9 cellular contexts compared by ENCODE assay signal in the genomic region with DNA sequence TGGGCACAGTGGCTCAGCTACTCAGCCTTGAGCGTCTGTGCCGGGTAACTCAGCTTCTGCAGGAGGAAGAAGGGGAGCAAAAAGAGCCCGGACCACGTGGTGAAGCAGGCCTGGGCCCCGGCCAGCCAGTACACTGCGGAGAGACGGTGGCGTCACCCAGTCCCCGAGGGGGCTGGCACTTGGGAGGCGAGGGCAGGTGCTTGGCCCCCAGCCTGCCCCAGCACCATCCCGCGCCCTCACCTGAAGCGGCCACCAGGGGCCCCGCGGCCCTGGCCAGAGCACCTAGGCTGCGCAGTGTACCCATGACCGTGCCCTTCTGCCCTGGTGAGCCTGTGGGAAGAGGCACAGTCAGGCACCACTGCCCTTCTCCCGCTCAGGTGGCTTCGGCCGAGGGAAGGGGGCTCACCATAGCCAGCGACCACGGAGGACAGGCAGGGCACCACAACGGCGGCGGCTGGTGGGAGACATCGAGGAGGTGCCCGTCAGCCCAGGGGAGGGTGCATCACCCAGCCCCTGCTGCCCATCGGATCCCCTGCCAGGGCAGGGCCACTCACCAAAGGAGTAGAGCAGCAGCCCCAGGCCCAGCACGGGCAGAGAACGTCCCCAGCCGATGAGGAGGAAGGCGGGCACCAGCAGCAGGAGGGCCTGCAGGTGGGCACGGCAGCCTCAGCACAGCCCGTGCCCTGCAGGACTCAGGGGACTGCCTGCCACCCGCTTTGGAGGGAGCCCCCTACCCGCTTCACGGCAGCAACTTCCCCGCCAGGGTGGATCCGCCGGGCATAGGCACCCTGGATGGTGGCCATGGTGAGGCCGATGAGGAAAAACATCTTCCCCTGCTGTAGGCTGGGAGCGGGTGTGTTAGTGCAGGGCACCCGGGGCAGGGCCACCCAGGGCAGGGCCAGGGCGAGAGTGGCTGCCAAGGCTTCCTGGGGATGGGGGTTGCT. TPM values are rescaled to one million over a fixed set of nuclear protein-coding genes. Genes with fewer than 3 reads are reported as not detected.
A peak's percentile ranks its signal among the peaks of the same experiment; 100 is the strongest.
DNase-seq lines count a peak whose midpoint lies in the region; ATAC-seq and TF ChIP-seq lines count a peak whose summit lies in the region.
"Had no signal": no experiment of that assay in that cellular context is flagged by ENCODE, and none has a peak within 500 bp of the region (broad histone marks: within the 10 kb centered on the region; RNA-seq: fewer than 3 reads in every experiment).

No MANE protein-coding gene starts in this region.

- peak overlapping the region; percentile 91 for H3K4me3 Mint-ChIP-seq in activated CD4-positive, alpha-beta T cell treated with anti-CD3 and anti-CD28 coated beads, Interleukin-2, amount 10 ng/mL, durations not matched to agents 24 days and 14 days
- H3K4me3 Mint-ChIP-seq in activated T-helper 1 cell treated with anti-CD3 and anti-CD28 coated beads, Interleukin-12 subunit alpha, Interleukin-12 subunit beta, Interleukin-2, Interleukin-4 antibody, amounts not matched to agents 30 ng/mL and 10 ng/mL and 1 ng/mL, durations not matched to agents 14 hours and 24 hours and 36 hours = peak overlapping the region; percentile 97

- peaks cover 19% of the 10 kb centered on the region for H3K4me1 Mint-ChIP-seq in activated CD4-positive, alpha-beta T cell treated with anti-CD3 and anti-CD28 coated beads, Interleukin-2, amount 10 ng/mL, durations not matched to agents 24 days and 14 days
- peaks cover 26% of the 10 kb centered on the region for H3K4me1 Mint-ChIP-seq in activated T-helper 1 cell treated with anti-CD3 and anti-CD28 coated beads, Interleukin-12 subunit alpha, Interleukin-12 subunit beta, Interleukin-2, Interleukin-4 antibody, amounts not matched to agents 30 ng/mL and 10 ng/mL and 1 ng/mL, durations not matched to agents 14 hours and 24 hours and 36 hours (ENCODE audit: low read depth)

- TF ChIP-seq CTCF in kidney epithelial cell (IDR thresholded peaks at IDR 0.05; ENCODE audit: insufficient read depth, low read length, poor library complexity, severe bottlenecking) = peak; percentile 5
- TF ChIP-seq CTCF in transverse colon (IDR thresholded peaks at IDR 0.05) = peak in 1 of 5 experiments; percentile 35

- ATAC-seq in GM18868 (IDR thresholded peaks at IDR 0.05; ENCODE audit: unreplicated experiment) = no peak
- ATAC-seq in GM21390 (IDR thresholded peaks at IDR 0.05; ENCODE audit: unreplicated experiment) = no peak
- no peak for ATAC-seq in GM19035 (IDR thresholded peaks at IDR 0.05; ENCODE audit: unreplicated experiment)

- H3K4me1 ChIP-seq in transverse colon = peaks cover 11 to 48% (median 37%) of the 10 kb centered on the region in 4 donors

- WGBS in transverse colon (ENCODE audit: low coverage in 1 of 2), 2 donors = 66% methylated on average over 41 of the region's 44 CpGs; no CpG with 5 or more reads in 1 of the 2 donors

- peaks cover 6% of the 10 kb centered on the region for H3K36me3 ChIP-seq in kidney epithelial cell (ENCODE audit: control insufficient read depth, insufficient read depth, low read length)
- peaks cover 0 to 20% (median 6%) of the 10 kb centered on the region in 4 donors for H3K36me3 ChIP-seq in transverse colon

- H3K9me3 ChIP-seq in transverse colon = no peaks in the 10 kb centered on the region

- intact Hi-C loops in activated CD4-positive, alpha-beta T cell treated with anti-CD3 and anti-CD28 coated beads, Interleukin-2, amount 10 ng/mL, durations not matched to agents 24 days and 14 days (cut with micrococcal nuclease) = loop anchor here (5.0 kb wide), 1 partner anchor 89 kb away; a partner anchor contains a TSS
- intact Hi-C loops in activated T-helper 1 cell treated with anti-CD3 and anti-CD28 coated beads, Interleukin-12 subunit alpha, Interleukin-12 subunit beta, Interleukin-2, Interleukin-4 antibody, amounts not matched to agents 30 ng/mL and 10 ng/mL and 1 ng/mL, durations not matched to agents 14 hours and 24 hours and 36 hours (cut with micrococcal nuclease) = loop anchor here (1.0 to 10.0 kb wide), 3 partner anchors 175 to 666 kb away; a partner anchor contains a TSS
- intact Hi-C loops in transverse colon (cut with DNase I; ENCODE audit: low total_unique reads) = loop anchor here (5.0 kb wide), 2 partner anchors 89 to 169 kb away; a partner anchor contains a TSS

- no peaks in the 10 kb centered on the region for H3K9me3 Mint-ChIP-seq in activated CD4-positive, alpha-beta T cell treated with anti-CD3 and anti-CD28 coated beads, Interleukin-2, amount 10 ng/mL, durations not matched to agents 24 days and 14 days
- no peaks in the 10 kb centered on the region for H3K9me3 Mint-ChIP-seq in activated T-helper 1 cell treated with anti-CD3 and anti-CD28 coated beads, Interleukin-12 subunit alpha, Interleukin-12 subunit beta, Interleukin-2, Interleukin-4 antibody, amounts not matched to agents 30 ng/mL and 10 ng/mL and 1 ng/mL, durations not matched to agents 14 hours and 24 hours and 36 hours

- TF ChIP-seq POLR2A in transverse colon (IDR thresholded peaks at IDR 0.05) = no peak

- H3K27ac ChIP-seq in transverse colon = peak overlapping the region; percentile 90 to 97 (median 92)

- H3K27me3 ChIP-seq in kidney epithelial cell (ENCODE audit: control insufficient read depth, insufficient read depth, low read length) = no peaks in the 10 kb centered on the region
- H3K27me3 ChIP-seq in transverse colon = no peaks in the 10 kb centered on the region

- no peaks in the 10 kb centered on the region for H3K27me3 Mint-ChIP-seq in activated CD4-positive, alpha-beta T cell treated with anti-CD3 and anti-CD28 coated beads, Interleukin-2, amount 10 ng/mL, durations not matched to agents 24 days and 14 days
- H3K27me3 Mint-ChIP-seq in activated T-helper 1 cell treated with anti-CD3 and anti-CD28 coated beads, Interleukin-12 subunit alpha, Interleukin-12 subunit beta, Interleukin-2, Interleukin-4 antibody, amounts not matched to agents 30 ng/mL and 10 ng/mL and 1 ng/mL, durations not matched to agents 14 hours and 24 hours and 36 hours (ENCODE audit: insufficient read depth) = no peaks in the 10 kb centered on the region

- no peak for TF ChIP-seq EP300 in transverse colon (IDR thresholded peaks at IDR 0.05; ENCODE audit: low read depth)

- peak overlapping the region; percentile 87 for H3K27ac Mint-ChIP-seq in activated CD4-positive, alpha-beta T cell treated with anti-CD3 and anti-CD28 coated beads, Interleukin-2, amount 10 ng/mL, durations not matched to agents 24 days and 14 days
- peak overlapping the region; percentile 86 for H3K27ac Mint-ChIP-seq in activated T-helper 1 cell treated with anti-CD3 and anti-CD28 coated beads, Interleukin-12 subunit alpha, Interleukin-12 subunit beta, Interleukin-2, Interleukin-4 antibody, amounts not matched to agents 30 ng/mL and 10 ng/mL and 1 ng/mL, durations not matched to agents 14 hours and 24 hours and 36 hours

- peaks cover 48% of the 10 kb centered on the region for H3K36me3 Mint-ChIP-seq in activated CD4-positive, alpha-beta T cell treated with anti-CD3 and anti-CD28 coated beads, Interleukin-2, amount 10 ng/mL, durations not matched to agents 24 days and 14 days (ENCODE audit: low read depth)
- peaks cover 24% of the 10 kb centered on the region for H3K36me3 Mint-ChIP-seq in activated T-helper 1 cell treated with anti-CD3 and anti-CD28 coated beads, Interleukin-12 subunit alpha, Interleukin-12 subunit beta, Interleukin-2, Interleukin-4 antibody, amounts not matched to agents 30 ng/mL and 10 ng/mL and 1 ng/mL, durations not matched to agents 14 hours and 24 hours and 36 hours (ENCODE audit: low read depth)

- H3K4me3 ChIP-seq in kidney epithelial cell (ENCODE audit: low read depth, low read length) = no peak overlapping the region
- no peak overlapping the region for H3K4me3 ChIP-seq in transverse colon

- no peak for DNase-seq in activated CD4-positive, alpha-beta T cell treated with anti-CD3 and anti-CD28 coated beads, Interleukin-2, amount 10 ng/mL, durations not matched to agents 24 days and 14 days
- DNase-seq in activated CD4-positive, alpha-beta T cell treated with anti-CD3 and anti-CD28 coated beads for 48 hours = no peak
- DNase-seq in activated T-helper 1 cell treated with anti-CD3 and anti-CD28 coated beads, Interleukin-12 subunit alpha, Interleukin-12 subunit beta, Interleukin-2, Interleukin-4 antibody, amounts not matched to agents 30 ng/mL and 10 ng/mL and 1 ng/mL, durations not matched to agents 14 hours and 24 hours and 36 hours (ENCODE audit: low spot score) = no peak
- DNase-seq in kidney epithelial cell (ENCODE audit: low read depth) = no peak
- peak; percentile 45 for DNase-seq in transverse colon
- DNase-seq: NCI-H524 had no signal

- in situ Hi-C loops in transverse colon (cut with MboI; ENCODE audit: low pct_ligation_motif_present in 1 of 4, low pct_unique_long_range_greater_than_20kb in 1 of 4, low sequenced_read_pairs in 3 of 4) = loop anchor here in 2 of 4 donors (25.0 kb wide), 1 partner anchor 169 kb away; a partner anchor contains a TSS

RNA-seq across cellular contexts. Expression of a gene that starts 32.1 kb away (rescaled TPM):
- total RNA-seq in activated CD4-positive, alpha-beta T cell treated with anti-CD3 and anti-CD28 coated beads, Interleukin-2, amount 10 ng/mL, durations not matched to agents 24 days and 14 days = 132 and 141 TPM in 2 replicates
- 140 and 142 TPM in 2 replicates for total RNA-seq in activated T-helper 1 cell treated with anti-CD3 and anti-CD28 coated beads, Interleukin-12 subunit alpha, Interleukin-12 subunit beta, Interleukin-2, Interleukin-4 antibody, amounts not matched to agents 30 ng/mL and 10 ng/mL and 1 ng/mL, durations not matched to agents 14 hours and 24 hours and 36 hours
- total RNA-seq in kidney epithelial cell (35.2 and 35.4 TPM in 2 replicates), transverse colon (10 to 100 TPM in 2 of 4 donors, 1 to 10 TPM in 2; 8.6 to 43.0 (median 12.8) TPM)

RNA-seq across cellular contexts. Expression of a gene that starts 32.3 kb away (rescaled TPM):
- total RNA-seq in activated CD4-positive, alpha-beta T cell treated with anti-CD3 and anti-CD28 coated beads, Interleukin-2, amount 10 ng/mL, durations not matched to agents 24 days and 14 days = 4.6 and 5.3 TPM in 2 replicates
- total RNA-seq in activated T-helper 1 cell treated with anti-CD3 and anti-CD28 coated beads, Interleukin-12 subunit alpha, Interleukin-12 subunit beta, Interleukin-2, Interleukin-4 antibody, amounts not matched to agents 30 ng/mL and 10 ng/mL and 1 ng/mL, durations not matched to agents 14 hours and 24 hours and 36 hours = 4.4 and 4.5 TPM in 2 replicates
- total RNA-seq in kidney epithelial cell (6.3 and 10.7 TPM in 2 replicates), transverse colon (1 to 10 TPM; 2.5 to 7.9 (median 4.1) TPM)
